In genomic region chr17:48054238-48055185, GRCh38 we compare ENCODE assay signal across 1 cellular context.
TF ChIP-seq lines count a peak whose summit lies in the region.

No MANE protein-coding gene starts in this region.

TF ChIP-seq in HCT116, 20 proteins besides CTCF, POLR2A, EP300 and RAD21 (continued from another document):
- TF ChIP-seq REST (IDR thresholded peaks at IDR 0.05; ENCODE audit: low read depth) (no peak), EGR1 (IDR thresholded peaks at IDR 0.05; ENCODE audit: low read depth) (no peak), SIN3A (IDR thresholded peaks at IDR 0.05; ENCODE audit: low read depth) (no peak), ATF3 (IDR thresholded peaks at IDR 0.05) (no peak), SP1 (IDR thresholded peaks at IDR 0.05; ENCODE audit: low read depth) (no peak), EZH2phosphoT487 (IDR thresholded peaks at IDR 0.05; ENCODE audit: borderline replicate concordance) (no peak)
